ENCODE assay signal across 8 cellular contexts in genomic region chr11:114348200-114349191, GRCh38. TPM values are rescaled to one million over a fixed set of nuclear protein-coding genes. Genes with fewer than 3 reads are reported as not detected.
A peak's percentile ranks its signal among the peaks of the same experiment; 100 is the strongest.
DNase-seq lines count a peak whose midpoint lies in the region; ATAC-seq and TF ChIP-seq lines count a peak whose summit lies in the region.

No MANE protein-coding gene starts in this region.

- peaks cover 8% of the 10 kb centered on the region for H3K4me1 ChIP-seq in osteoblast (ENCODE audit: insufficient read depth, low read length)

- H4K20me1 ChIP-seq in osteoblast (ENCODE audit: insufficient read depth, low read length): no peaks in the 10 kb centered on the region

- peak overlapping the region; percentile 55 for H3K4me2 ChIP-seq in osteoblast (ENCODE audit: insufficient read depth, low read length)

- no peaks in the 10 kb centered on the region for H3K27me3 ChIP-seq in osteoblast (ENCODE audit: insufficient read depth, low read length)

- no peaks in the 10 kb centered on the region for H3K79me2 ChIP-seq in osteoblast (ENCODE audit: insufficient read depth, low read length)

- H3K36me3 ChIP-seq in osteoblast (ENCODE audit: insufficient read depth, low read length): no peaks in the 10 kb centered on the region

- ATAC-seq in omental fat pad (ENCODE audit: low FRiP score) (no peak), GM21619 (IDR thresholded peaks at IDR 0.05; ENCODE audit: unreplicated experiment) (no peak)

- H3K4me3 ChIP-seq in osteoblast (ENCODE audit: insufficient read depth, low read length): no peak overlapping the region

- H3K27ac ChIP-seq in osteoblast (ENCODE audit: low read depth, low read length): no peak overlapping the region

- TF ChIP-seq CTCF in osteoblast (IDR thresholded peaks at IDR 0.05; ENCODE audit: extremely low read depth, low read depth, low read length): peak; percentile 74
- no peak for TF ChIP-seq CTCF in omental fat pad (IDR thresholded peaks at IDR 0.05)

- no peaks in the 10 kb centered on the region for H3K9me3 ChIP-seq in osteoblast (ENCODE audit: low read depth, low read length)

- peak; percentile 31 for DNase-seq in activated T-cell treated with anti-CD3 and anti-CD28 coated beads for 24 hours (ENCODE audit: low read depth)
- no peak for DNase-seq in activated T-cell treated with anti-CD3 and anti-CD28 coated beads, Interleukin-2, amount 50 U/mL, for 1 hour
- peak; percentile 45 for DNase-seq in NCI-H2029 (lab: John Stamatoyannopoulos, UW)
- peak; percentile 42 for DNase-seq in activated CD4-positive, alpha-beta T cell treated with anti-CD3 and anti-CD28 coated beads for 48 hours
- peak; percentile 53 for DNase-seq in fibroblast of the conjunctiva (ENCODE audit: low read depth)
- DNase-seq in osteoblast (ENCODE audit: insufficient read length, low spot score, missing footprints): no peak
- no peak for DNase-seq in omental fat pad (ENCODE audit: low spot score)

- H2AFZ ChIP-seq in osteoblast (ENCODE audit: low read length): peak overlapping the region; percentile 71

RNA-seq across cellular contexts. Expression of gene C11orf71, which starts 51.8 kb away (rescaled TPM):
- total RNA-seq in osteoblast (3.3 and 4.7 TPM in 2 replicates), omental fat pad (1 to 10 TPM; 4.8 to 9.8 (median 6.0) TPM)

RNA-seq across cellular contexts. Expression of gene RBM7, which starts 52.0 kb away (rescaled TPM):
- total RNA-seq in osteoblast (37.7 and 38.0 TPM in 2 replicates), omental fat pad (10 to 100 TPM; 21.4 to 33.3 (median 23.4) TPM)

RNA-seq across cellular contexts. Expression of gene NNMT, which starts 52.3 kb away (rescaled TPM):
- 1,091 and 1,196 TPM in 2 replicates for total RNA-seq in osteoblast
- total RNA-seq in omental fat pad: 1,000 to 10,000 TPM in 3 of 4 donors, 100 to 1,000 TPM in 1; 712 to 1,460 (median 1,382) TPM

Comparison
In these comparisons a context has a peak if more than half of its experiments do, and no peak if none do; other contexts are left out.
1. DNase-seq: peak in activated T-cell treated with anti-CD3 and anti-CD28 coated beads for 24 hours (single experiment), NCI-H2029 (single experiment), activated CD4-positive, alpha-beta T cell treated with anti-CD3 and anti-CD28 coated beads for 48 hours (single experiment) and fibroblast of the conjunctiva (single experiment); none in activated T-cell treated with anti-CD3 and anti-CD28 coated beads, Interleukin-2, amount 50 U/mL, for 1 hour (single experiment), osteoblast (single experiment) and omental fat pad (single experiment).